Comparison of ENCODE assay signal across 8 cellular contexts in the genomic region with DNA sequence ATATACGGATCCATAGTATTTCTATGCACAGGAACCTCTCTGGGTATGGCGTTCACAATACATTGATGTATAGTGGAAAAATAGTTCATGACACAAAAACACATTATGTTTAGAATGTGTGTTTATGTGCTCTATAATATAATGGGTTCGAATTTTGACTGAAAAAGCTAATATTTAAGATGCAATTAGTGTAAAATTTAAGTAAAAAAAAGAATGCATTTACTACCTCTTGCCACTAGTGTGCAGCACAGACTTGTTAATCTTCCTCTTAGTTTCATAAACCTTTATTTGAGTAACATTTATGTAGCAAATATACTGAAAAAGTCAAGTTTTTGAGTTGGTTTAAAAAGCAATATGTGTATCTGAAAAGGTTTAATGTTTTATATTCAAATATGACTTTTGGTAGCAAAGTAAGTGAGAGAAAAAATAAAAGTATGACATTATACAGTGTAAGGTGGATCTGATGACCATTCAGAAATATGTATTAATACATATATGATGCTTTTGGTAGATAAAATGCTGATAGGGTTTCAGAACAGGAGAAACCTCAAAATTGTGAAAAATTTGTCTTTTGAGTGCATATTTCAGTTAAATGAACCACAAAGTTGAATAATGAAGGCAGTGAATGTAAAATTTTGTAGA. TPM values are rescaled to one million over a fixed set of nuclear protein-coding genes. Genes with fewer than 3 reads are reported as not detected.
DNase-seq lines count a peak whose midpoint lies in the region; ATAC-seq, FAIRE-seq and TF ChIP-seq lines count a peak whose summit lies in the region.

No MANE protein-coding gene starts in this region.

- H3K4me1 Mint-ChIP-seq in CD8-positive, alpha-beta T cell (ENCODE audit: low read depth), result no peaks in the 10 kb centered on the region
- H3K4me1 Mint-ChIP-seq in effector memory CD8-positive, alpha-beta T cell (ENCODE audit: low read depth in 2 of 2), result no peaks in the 10 kb centered on the region

- DNase-seq in CD8-positive, alpha-beta T cell, result no peak
- DNase-seq in GM20000 (ENCODE audit: low spot score) (no peak), NCI-H460 (ENCODE audit: extremely low read depth, low read depth) (peak; percentile 6), coronary artery (ENCODE audit: low spot score) (no peak), pancreas (no peak), NK-92 (lab: John Stamatoyannopoulos, UW; ENCODE audit: unreplicated experiment) (no peak), GM19240 (ENCODE audit: insufficient read length, low spot score) (no peak)
- no peak for DNase-seq in effector memory CD8-positive, alpha-beta T cell

- H3K4me3 Mint-ChIP-seq in CD8-positive, alpha-beta T cell, result no peak overlapping the region
- H3K4me3 Mint-ChIP-seq in effector memory CD8-positive, alpha-beta T cell, result no peak overlapping the region

- H3K27me3 ChIP-seq in CD8-positive, alpha-beta T cell (ENCODE audit: insufficient read depth, low read length), result no peaks in the 10 kb centered on the region
- no peaks in the 10 kb centered on the region for H3K27me3 ChIP-seq in pancreas

- no peak overlapping the region for H3K4me3 ChIP-seq in CD8-positive, alpha-beta T cell (ENCODE audit: low read depth, low read length)
- H3K4me3 ChIP-seq in coronary artery, result no peak overlapping the region
- no peak overlapping the region for H3K4me3 ChIP-seq in pancreas

- no peak overlapping the region for H3K27ac ChIP-seq in CD8-positive, alpha-beta T cell (ENCODE audit: low read depth, low read length)
- H3K27ac ChIP-seq in coronary artery, result no peak overlapping the region
- no peak overlapping the region for H3K27ac ChIP-seq in pancreas

- H3K9me3 Mint-ChIP-seq in CD8-positive, alpha-beta T cell, result no peaks in the 10 kb centered on the region
- H3K9me3 Mint-ChIP-seq in effector memory CD8-positive, alpha-beta T cell, result no peaks in the 10 kb centered on the region

- FAIRE-seq in pancreas (lab: Jason Lieb, UNC), result no peak

- H3K4me1 ChIP-seq in CD8-positive, alpha-beta T cell (ENCODE audit: insufficient read depth, low read length), result no peaks in the 10 kb centered on the region
- H3K4me1 ChIP-seq in pancreas, result no peaks in the 10 kb centered on the region

- no peaks in the 10 kb centered on the region for H3K36me3 ChIP-seq in CD8-positive, alpha-beta T cell (ENCODE audit: insufficient read depth, low read length)
- no peaks in the 10 kb centered on the region for H3K36me3 ChIP-seq in pancreas

- no peak overlapping the region for H3K27ac Mint-ChIP-seq in CD8-positive, alpha-beta T cell
- no peak overlapping the region for H3K27ac Mint-ChIP-seq in effector memory CD8-positive, alpha-beta T cell

- intact Hi-C loops in CD8-positive, alpha-beta T cell (cut with DNase I, micrococcal nuclease), result loop anchor here (1.0 to 5.0 kb wide), 4 partner anchors 1239 to 1607 kb away; no protein-coding TSS in a partner anchor
- intact Hi-C loops in pancreas (cut with DNase I), result no loop called here

- 27 to 28% methylated on average over 3 of the region's 3 CpGs for WGBS in pancreas, 2 donors

- POLR2A ChIA-PET in CD8-positive, alpha-beta T cell (lab: Charles Lee), result no interaction called here

- no peak for ATAC-seq in CD8-positive, alpha-beta T cell
- peak in 1 of 4 donors; percentile 51 for ATAC-seq in pancreas
- ATAC-seq in effector memory CD8-positive, alpha-beta T cell (replicated peaks), result no peak

- H3K36me3 Mint-ChIP-seq in CD8-positive, alpha-beta T cell, result no peaks in the 10 kb centered on the region
- no peaks in the 10 kb centered on the region for H3K36me3 Mint-ChIP-seq in effector memory CD8-positive, alpha-beta T cell (ENCODE audit: insufficient read depth)

- TF ChIP-seq CTCF in CD8-positive, alpha-beta T cell (IDR thresholded peaks at IDR 0.05), result peak; percentile 70
- TF ChIP-seq CTCF in GM20000 (IDR thresholded peaks at IDR 0.05; ENCODE audit: extremely low read depth, missing control alignments) (peak; percentile 48), coronary artery (IDR thresholded peaks at IDR 0.05) (peak; percentile 20), pancreas (IDR thresholded peaks at IDR 0.05) (peak; percentile 13 to 38 (median 20))

- H3K9me3 ChIP-seq in CD8-positive, alpha-beta T cell (ENCODE audit: low read length), result no peaks in the 10 kb centered on the region
- H3K9me3 ChIP-seq in pancreas, result no peaks in the 10 kb centered on the region

- CTCF ChIA-PET in CD8-positive, alpha-beta T cell (lab: Charles Lee), result no interaction called here

- no peaks in the 10 kb centered on the region for H3K27me3 Mint-ChIP-seq in CD8-positive, alpha-beta T cell (ENCODE audit: low read depth)
- no peaks in the 10 kb centered on the region for H3K27me3 Mint-ChIP-seq in effector memory CD8-positive, alpha-beta T cell

RNA-seq across cellular contexts. Expression of gene CCDC102B, which starts 49.5 kb away (rescaled TPM):
- total RNA-seq in CD8-positive, alpha-beta T cell, result 1 to 10 TPM; 2.2 to 4.2 TPM
- 5.3 and 8.5 TPM in 2 replicates for total RNA-seq in NCI-H460 (2014; rRNA removed; shearing (Covaris generic))
- polyA plus RNA-seq in NCI-H460 (2014; cell fraction: nucleus; rRNA removed), result 4.4 and 8.9 TPM in 2 replicates
- total RNA-seq in pancreas, result 1 to 10 TPM; 1.2 to 6.2 (median 1.9) TPM
- 1 to 10 TPM in 1 of 2 donors, under 1 TPM in 1; 0.99 to 1.8 TPM for polyA plus RNA-seq in pancreas

Comparison
In these comparisons a context has a peak if more than half of its experiments do, and no peak if none do; other contexts are left out.
1. CTCF ChIP-seq: peak in every context shown above with its lines; median percentile 70 in CD8-positive, alpha-beta T cell; 48 in GM20000; 20 in coronary artery; 20 in pancreas.
2. intact Hi-C loops: an anchor here in CD8-positive, alpha-beta T cell (1.0 to 5.0 kb wide); none called in pancreas.